Comparison of ENCODE assay signal across 32 cellular contexts in the genomic region with DNA sequence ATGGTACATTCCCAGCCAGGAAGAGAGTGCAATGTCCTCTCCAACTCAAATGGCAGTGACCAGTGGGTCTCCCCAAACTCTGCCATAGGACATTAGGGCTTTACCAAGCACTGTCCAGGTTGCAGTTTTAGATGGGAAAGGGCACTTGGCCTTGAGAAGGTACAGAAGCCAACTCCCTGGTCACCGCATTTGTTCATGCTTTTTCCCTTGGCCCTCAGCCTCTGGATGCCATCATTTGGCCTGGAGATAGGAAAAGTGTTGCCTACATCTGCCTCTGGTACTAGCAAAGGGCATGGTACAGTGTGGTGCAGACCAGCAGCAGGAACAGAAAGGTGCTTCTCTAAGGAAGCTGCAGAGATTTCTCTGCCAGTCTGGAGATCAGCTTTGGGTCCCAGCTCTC.
"Had no signal": no experiment of that assay in that cellular context is flagged by ENCODE, and none has a peak within 500 bp of the region (broad histone marks: within the 10 kb centered on the region; RNA-seq: fewer than 3 reads in every experiment).

No MANE protein-coding gene starts in this region.

- DNase-seq: activated B cell treated with CpG ODN at 0.5 μM for 24 hours; activated CD4-positive, alpha-beta T cell treated with anti-CD3 and anti-CD28 coated beads for 4 hours; activated CD4-positive, CD25-positive, alpha-beta regulatory T cell treated with anti-CD3 and anti-CD28 coated beads, Interleukin-2, amount 50 U/mL, for 72 hours; activated CD8-positive, alpha-beta T cell treated with anti-CD3 and anti-CD28 coated beads for 36 hours; activated gamma-delta T cell treated with Interleukin-2 at 50 U/mL for 16 hours; activated T-cell treated with anti-CD3 and anti-CD28 coated beads, Interleukin-2, amount 50 U/mL, for 24 hours; adrenal gland; body of pancreas; caudate nucleus; cerebellar nuclear complex; KG1; NCI-H1092 treated with DMSO at 0.1 percent for 48 hours; NCI-H1417; NCI-H146; NCI-H187; NCI-H2029 treated with DMSO at 0.1 percent for 48 hours; NCI-H2107; NCI-H2171; NCI-H510A; NCI-H526; NCI-H748 treated with DMSO at 0.1 percent for 48 hours; NK-92 treated with Interleukin-12 subunit alpha and Interleukin-12 subunit beta, amount 100 ng/mL, for 24 hours; Right ventricle myocardium superior; T-helper 9 cell had no signal

- H3K4me3 ChIP-seq: adrenal gland, body of pancreas, breast epithelium, PC-9, SK-N-MC had no signal

- H3K9me3 ChIP-seq: adrenal gland, body of pancreas, breast epithelium had no signal

- H3K27ac Mint-ChIP-seq: activated B cell treated with CpG ODN at 0.5 μM for 24 hours; activated CD8-positive, alpha-beta T cell treated with anti-CD3 and anti-CD28 coated beads for 36 hours; activated naive CD4-positive, alpha-beta T cell treated with anti-CD3 and anti-CD28 coated beads for 36 hours; activated naive CD4-positive, alpha-beta T cell treated with anti-CD3 and anti-CD28 coated beads, Interleukin-2, amount 50 U/mL, for 72 hours; activated T-cell treated with anti-CD3 and anti-CD28 coated beads, Interleukin-2, amount 50 U/mL, for 24 hours; IgD-negative memory B cell had no signal

- H3K27me3 ChIP-seq: adrenal gland, body of pancreas, breast epithelium had no signal

- H3K9me3 Mint-ChIP-seq: activated B cell treated with CpG ODN at 0.5 μM for 24 hours; activated CD8-positive, alpha-beta T cell treated with anti-CD3 and anti-CD28 coated beads for 36 hours; activated naive CD4-positive, alpha-beta T cell treated with anti-CD3 and anti-CD28 coated beads for 36 hours; activated T-cell treated with anti-CD3 and anti-CD28 coated beads, Interleukin-2, amount 50 U/mL, for 24 hours; IgD-negative memory B cell had no signal

- H3K4me1 ChIP-seq: adrenal gland, body of pancreas, breast epithelium had no signal

- H3K27me3 Mint-ChIP-seq: activated B cell treated with CpG ODN at 0.5 μM for 24 hours; activated CD8-positive, alpha-beta T cell treated with anti-CD3 and anti-CD28 coated beads for 36 hours had no signal

- H3K27ac ChIP-seq: adrenal gland, body of pancreas, breast epithelium, PC-9, RWPE1, SK-N-MC, VCaP had no signal

- H3K4me1 Mint-ChIP-seq: activated B cell treated with CpG ODN at 0.5 μM for 24 hours, IgD-negative memory B cell had no signal

- H3K36me3 Mint-ChIP-seq: IgD-negative memory B cell had no signal

- ATAC-seq: body of pancreas had no signal

- H3K36me3 ChIP-seq: adrenal gland, breast epithelium had no signal

- H3K4me3 Mint-ChIP-seq: activated B cell treated with CpG ODN at 0.5 μM for 24 hours; activated CD8-positive, alpha-beta T cell treated with anti-CD3 and anti-CD28 coated beads for 36 hours; activated naive CD4-positive, alpha-beta T cell treated with anti-CD3 and anti-CD28 coated beads for 36 hours; activated T-cell treated with anti-CD3 and anti-CD28 coated beads, Interleukin-2, amount 50 U/mL, for 24 hours; IgD-negative memory B cell had no signal
